ENCODE assay signal across 8 cellular contexts in the genomic region with DNA sequence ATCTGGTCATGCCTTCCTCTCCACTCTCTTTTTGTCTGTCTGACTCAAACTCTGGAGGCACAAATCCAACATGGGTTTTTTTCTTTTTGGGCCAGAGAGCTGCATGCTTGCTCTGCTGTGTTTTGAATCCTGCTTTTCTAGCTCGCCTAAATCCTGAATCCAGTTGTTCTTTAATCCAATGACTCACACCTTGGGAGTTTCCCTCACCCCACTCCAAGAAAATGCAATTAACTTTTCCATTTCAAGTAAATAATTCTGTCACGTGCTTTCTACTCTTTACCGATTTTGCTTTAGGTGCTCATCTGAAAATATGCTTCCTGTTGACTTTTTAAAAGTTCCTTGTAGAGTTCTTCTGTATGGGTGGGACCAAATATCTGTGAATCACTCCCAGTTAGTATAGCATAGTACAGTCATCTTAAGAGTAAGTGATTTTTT. TPM values are rescaled to one million over a fixed set of nuclear protein-coding genes. Genes with fewer than 3 reads are reported as not detected.
DNase-seq lines count a peak whose midpoint lies in the region; ATAC-seq, FAIRE-seq and TF ChIP-seq lines count a peak whose summit lies in the region.

No MANE protein-coding gene starts in this region.

- DNase-seq in GM19239 (ENCODE audit: insufficient read length, low spot score), result no peak
- peak; percentile 62 to 86 for DNase-seq in SJSA1 (ENCODE audit: low read depth in 1 of 2, low spot score in 2 of 2)
- peak; percentile 41 for DNase-seq in neural progenitor cell (ENCODE audit: low spot score)
- no peak for DNase-seq in stimulated activated CD4-positive, alpha-beta T cell treated with anti-CD3 and anti-CD28 coated beads, Interleukin-1b, Interleukin-23, amount 100 ng/mL, for 48 hours
- no peak for DNase-seq in SK-N-DZ (ENCODE audit: low spot score)
- no peak for DNase-seq in activated CD4-positive, alpha-beta T cell treated with anti-CD3 and anti-CD28 coated beads for 4 hours

- H3K9me3 Mint-ChIP-seq in neural progenitor cell, result no peaks in the 10 kb centered on the region

- no peaks in the 10 kb centered on the region for H3K27me3 Mint-ChIP-seq in neural progenitor cell (ENCODE audit: insufficient read depth, low read depth)

- H3K79me2 ChIP-seq in neural progenitor cell (ENCODE audit: low read depth), result peaks cover 90% of the 10 kb centered on the region

- H3K4me3 Mint-ChIP-seq in neural progenitor cell, result no peak overlapping the region

- TF ChIP-seq CTCF in neural progenitor cell (IDR thresholded peaks at IDR 0.05), result no peak

- H3K36me3 ChIP-seq in SJSA1 (no peaks in the 10 kb centered on the region), neural progenitor cell (no peaks in the 10 kb centered on the region)

- peaks cover 67% of the 10 kb centered on the region for H4K20me1 ChIP-seq in neural progenitor cell (ENCODE audit: low read depth)

- FAIRE-seq in GM19239 (lab: Jason Lieb, UNC), result peak; percentile 85

- no peak overlapping the region for H3K9ac ChIP-seq in neural progenitor cell

- H3K4me1 ChIP-seq in SJSA1 (replicated peaks), result peaks cover 37% of the 10 kb centered on the region
- peaks cover 9% of the 10 kb centered on the region for H3K4me1 ChIP-seq in neural progenitor cell

- ATAC-seq in esophagus mucosa (peak; percentile 88), HG02981 (IDR thresholded peaks at IDR 0.05; ENCODE audit: unreplicated experiment) (no peak)

- peaks cover 11% of the 10 kb centered on the region for H3K4me1 Mint-ChIP-seq in neural progenitor cell

- no peak overlapping the region for H3K27ac Mint-ChIP-seq in neural progenitor cell

- no peak overlapping the region for H3K4me2 ChIP-seq in neural progenitor cell

- H3K9me3 ChIP-seq in SJSA1 (replicated peaks), result no peaks in the 10 kb centered on the region; the same call in 1 of the 2 replicates
- H3K9me3 ChIP-seq in neural progenitor cell (ENCODE audit: low read depth), result no peaks in the 10 kb centered on the region

- H3K27me3 ChIP-seq in SJSA1 (replicated peaks) (no peaks in the 10 kb centered on the region), neural progenitor cell (no peaks in the 10 kb centered on the region)

- H3F3A ChIP-seq in neural progenitor cell (ENCODE audit: low read depth), result peaks cover 4% of the 10 kb centered on the region

- H2AFZ ChIP-seq in neural progenitor cell (replicated peaks), result no peak overlapping the region

- H3K4me3 ChIP-seq in SJSA1, result no peak overlapping the region
- H3K4me3 ChIP-seq in neural progenitor cell, result no peak overlapping the region

- H3K36me3 Mint-ChIP-seq in neural progenitor cell, result no peaks in the 10 kb centered on the region

- peak overlapping the region; percentile 24 for H3K27ac ChIP-seq in SJSA1
- H3K27ac ChIP-seq in neural progenitor cell, result no peak overlapping the region

RNA-seq across cellular contexts. Expression of a gene that starts 47.6 kb away (rescaled TPM):
- 36.0 and 51.3 TPM in 2 replicates for total RNA-seq in SJSA1 (2014; rRNA removed; shearing (Covaris generic))
- 57.1 TPM for total RNA-seq in esophagus mucosa
- total RNA-seq in neural progenitor cell (ENCODE audit: low replicate concordance), result 36.4 and 59.4 TPM in 2 replicates
- polyA plus RNA-seq in SK-N-DZ (2014; cell fraction: cytosol; rRNA removed), result 20.1 and 26.6 TPM in 2 replicates
- polyA plus RNA-seq in SK-N-DZ (2014; cell fraction: nucleus; rRNA removed), result 15.9 and 21.9 TPM in 2 replicates

Comparison
In these comparisons a context has a peak if more than half of its experiments do, and no peak if none do; other contexts are left out.
1. DNase-seq: peak in SJSA1 (2 of 2) and neural progenitor cell (single experiment); none in GM19239 (single experiment), stimulated activated CD4-positive, alpha-beta T cell treated with anti-CD3 and anti-CD28 coated beads, Interleukin-1b, Interleukin-23, amount 100 ng/mL, for 48 hours (single experiment), SK-N-DZ (single experiment) and activated CD4-positive, alpha-beta T cell treated with anti-CD3 and anti-CD28 coated beads for 4 hours (0 of 2).